ENCODE assay signal across 23 cellular contexts in genomic region chr10:12228851-12229250, GRCh38.
"Had no signal": no experiment of that assay in that cellular context is flagged by ENCODE, and none has a peak within 500 bp of the region (broad histone marks: within the 10 kb centered on the region; RNA-seq: fewer than 3 reads in every experiment).

No MANE protein-coding gene starts in this region.

- H3K9me3 Mint-ChIP-seq: activated CD4-positive, alpha-beta memory T cell treated with anti-CD3 and anti-CD28 coated beads for 36 hours; activated naive CD4-positive, alpha-beta T cell treated with anti-CD3 and anti-CD28 coated beads for 36 hours; activated T-helper 17 cell treated with anti-CD3 and anti-CD28 coated beads, Interleukin-2, amount 50 U/mL, for 72 hours; central memory CD8-positive, alpha-beta T cell had no signal

- H3K4me1 Mint-ChIP-seq: activated CD4-positive, alpha-beta T cell treated with anti-CD3 and anti-CD28 coated beads, Interleukin-2, amount 10 ng/mL, durations not matched to agents 7 days and 5 days; brain had no signal

- H3K27ac Mint-ChIP-seq: activated CD4-positive, alpha-beta memory T cell treated with anti-CD3 and anti-CD28 coated beads for 36 hours; activated CD4-positive, alpha-beta T cell treated with anti-CD3 and anti-CD28 coated beads, Interleukin-2, amount 10 ng/mL, durations not matched to agents 7 days and 5 days; activated naive CD4-positive, alpha-beta T cell treated with anti-CD3 and anti-CD28 coated beads for 36 hours; activated naive CD8-positive, alpha-beta T cell; activated T-helper 17 cell treated with anti-CD3 and anti-CD28 coated beads, Interleukin-2, amount 50 U/mL, for 72 hours; brain had no signal

- H3K27me3 Mint-ChIP-seq: activated CD4-positive, alpha-beta memory T cell treated with anti-CD3 and anti-CD28 coated beads for 36 hours; activated CD4-positive, alpha-beta T cell treated with anti-CD3 and anti-CD28 coated beads, Interleukin-2, amount 10 ng/mL, durations not matched to agents 7 days and 5 days; activated naive CD8-positive, alpha-beta T cell; activated T-helper 17 cell treated with anti-CD3 and anti-CD28 coated beads, Interleukin-2, amount 50 U/mL, for 72 hours; brain; central memory CD8-positive, alpha-beta T cell had no signal

- ATAC-seq: activated T-helper 17 cell treated with anti-CD3 and anti-CD28 coated beads, Interleukin-2, amount 50 U/mL, for 72 hours; K562; PC-3 had no signal

- H3K4me3 Mint-ChIP-seq: activated CD4-positive, alpha-beta memory T cell treated with anti-CD3 and anti-CD28 coated beads for 36 hours; activated CD4-positive, alpha-beta T cell treated with anti-CD3 and anti-CD28 coated beads, Interleukin-2, amount 10 ng/mL, durations not matched to agents 7 days and 5 days; activated naive CD4-positive, alpha-beta T cell treated with anti-CD3 and anti-CD28 coated beads for 36 hours; activated naive CD8-positive, alpha-beta T cell; activated T-helper 17 cell treated with anti-CD3 and anti-CD28 coated beads, Interleukin-2, amount 50 U/mL, for 72 hours; brain; central memory CD8-positive, alpha-beta T cell had no signal

- DNase-seq: activated CD4-positive, alpha-beta memory T cell treated with anti-CD3 and anti-CD28 coated beads for 36 hours; activated CD4-positive, alpha-beta T cell treated with anti-CD3 and anti-CD28 coated beads, Interleukin-2, amount 10 ng/mL, durations not matched to agents 7 days and 5 days; activated CD4-positive, CD25-positive, alpha-beta regulatory T cell; activated gamma-delta T cell; activated naive CD4-positive, alpha-beta T cell treated with anti-CD3 and anti-CD28 coated beads for 36 hours; activated T-cell treated with anti-CD3 and anti-CD28 coated beads for 4 hours; activated T-cell treated with anti-CD3 and anti-CD28 coated beads, Interleukin-2, amount 50 U/mL, for 48 hours; amygdala; Karpas-422; NCI-H146; NCI-H187 treated with DMSO at 0.1 percent for 48 hours; NCI-H2081 treated with DMSO at 0.1 percent for 48 hours; NCI-H446; NCI-H524; PC-3; SIG-M5; T-helper 2 cell; T1000 had no signal
